7 cellular contexts compared by ENCODE assay signal in genomic region chr2:96867756-96868554, GRCh38. TPM values are rescaled to one million over a fixed set of nuclear protein-coding genes. Genes with fewer than 3 reads are reported as not detected.
DNase-seq lines count a peak whose midpoint lies in the region; ATAC-seq, FAIRE-seq and TF ChIP-seq lines count a peak whose summit lies in the region.

No MANE protein-coding gene starts in this region.

- H3K9me3 ChIP-seq in K562 (replicated peaks; ENCODE audit: control insufficient read depth, insufficient read depth, low read depth, low read length) (no peaks in the 10 kb centered on the region), right lobe of liver (no peaks in the 10 kb centered on the region), thoracic aorta (no peaks in the 10 kb centered on the region)

- DNase-seq in Jurkat, Clone E6-1 (ENCODE audit: low read depth, low spot score), result no peak
- DNase-seq in K562 (ENCODE audit: extremely low read depth in 1 of 4, low spot score in 3 of 4), result no peak
- DNase-seq in right lobe of liver, result no peak
- DNase-seq in thoracic aorta (ENCODE audit: low spot score), result no peak
- DNase-seq in omental fat pad (ENCODE audit: low spot score), result no peak
- no peak for DNase-seq in germinal center (ENCODE audit: low spot score)

- peaks cover 8% of the 10 kb centered on the region for H3K9me1 ChIP-seq in K562 (ENCODE audit: control insufficient read depth, insufficient read depth, low read length)

- no peak overlapping the region for H2AFZ ChIP-seq in K562 (ENCODE audit: low read depth, low read length)

- POLR2A ChIA-PET in K562 (lab: Yijun Ruan, JAX), result interaction anchor here (0.5 to 2.7 kb wide), 9 partner anchors 10 to 93 kb away, joined by 3 to 20 read pairs (median 4); partner anchors contain the start of gene ANKRD39

- peak overlapping the region; percentile 64 for H3K4me3 ChIP-seq in Jurkat, Clone E6-1 (ENCODE audit: low read length)
- H3K4me3 ChIP-seq in K562 (peak overlapping the region; percentile 97), right lobe of liver (peak overlapping the region; percentile 80 to 98 (median 97)), thoracic aorta (peak overlapping the region; percentile 97)

- peak; percentile 24 for ATAC-seq in GM18907 (IDR thresholded peaks at IDR 0.05; ENCODE audit: unreplicated experiment)
- ATAC-seq in K562, result no peak
- ATAC-seq in right lobe of liver, result no peak
- ATAC-seq in thoracic aorta (ENCODE audit: insufficient number of reproducible peaks, low FRiP score, low read depth), result no peak
- ATAC-seq in omental fat pad (ENCODE audit: low FRiP score), result no peak

- no peak for FAIRE-seq in K562 (lab: Jason Lieb, UNC)

- peaks cover 89% of the 10 kb centered on the region for H3K79me2 ChIP-seq in K562 (ENCODE audit: control insufficient read depth, insufficient read depth, low read length)

- BruUV-seq in K562 (replicated peaks; lab: Mats Ljungman, UMichigan), result no TSS peak

- in situ Hi-C loops in K562 (cut with MboI), result loop anchor here (25.0 kb wide), 1 partner anchor 244 kb away; the partner anchor contains the start of gene ANKRD36

- H3K36me3 ChIP-seq in K562 (ENCODE audit: control insufficient read depth, insufficient read depth, low read length) (peaks cover 57% of the 10 kb centered on the region), right lobe of liver (peaks cover 0 to 32% (median 18%) of the 10 kb centered on the region in 4 donors), thoracic aorta (peaks cover 43% of the 10 kb centered on the region)

- TF ChIP-seq EP300 in K562 (IDR thresholded peaks at IDR 0.05; ENCODE audit: low read length), result no peak

- 5% methylated on average over 26 of the region's 27 CpGs for WGBS in K562 (ENCODE audit: insufficient coverage, low coverage, missing lambda C conversion rate)
- WGBS in right lobe of liver (ENCODE audit: insufficient coverage, low coverage, low lambda C conversion rate, missing lambda C conversion rate), result 18% methylated on average over 6 of the region's 27 CpGs

- H3K9ac ChIP-seq in K562 (ENCODE audit: insufficient read depth in 1 of 2, low read depth in 2 of 2, low read length in 2 of 2), result peak overlapping the region; percentile 90 to 100

- H3K27ac ChIP-seq in K562 (ENCODE audit: extremely low read depth, low read depth, low read length) (peak overlapping the region; percentile 95), right lobe of liver (peak overlapping the region; percentile 92 to 96 (median 94)), thoracic aorta (peak overlapping the region; percentile 97 to 99)

- H3K27me3 ChIP-seq in K562 (ENCODE audit: control insufficient read depth in 2 of 2, insufficient read depth in 2 of 2, low read length in 2 of 2), result no peaks in the 10 kb centered on the region
- H3K27me3 ChIP-seq in right lobe of liver, result no peaks in the 10 kb centered on the region
- no peaks in the 10 kb centered on the region for H3K27me3 ChIP-seq in thoracic aorta (replicated peaks; ENCODE audit: insufficient read depth)

- peak overlapping the region; percentile 93 for H3K4me2 ChIP-seq in K562 (ENCODE audit: insufficient read depth, low read length)

- H3K4me1 ChIP-seq in K562 (replicated peaks in 1 of 2; ENCODE audit: control insufficient read depth in 2 of 2, insufficient read depth in 2 of 2, low read length in 2 of 2), result peaks cover 20 to 84% of the 10 kb centered on the region in 2 experiments
- H3K4me1 ChIP-seq in right lobe of liver, result peaks cover 0 to 45% (median 9%) of the 10 kb centered on the region in 4 donors
- H3K4me1 ChIP-seq in thoracic aorta (ENCODE audit: control insufficient read depth in 1 of 2, low read depth in 2 of 2), result peaks cover 22 to 42% of the 10 kb centered on the region in 2 donors

- CTCF ChIA-PET in K562 (lab: Yijun Ruan, JAX; ENCODE audit: low intra/inter-chr PET ratio), result interaction anchor here (0.7 to 1.0 kb wide), 2 partner anchors 82 to 84 kb away, joined by 3 read pairs; no protein-coding TSS in a partner anchor

- intact Hi-C loops in K562 (cut with micrococcal nuclease), result no loop called here
- intact Hi-C loops in right lobe of liver (cut with DNase I), result loop anchor here in 1 of 2 donors (10.0 kb wide), 1 partner anchor 53 kb away; the partner anchor contains the start of gene CNNM3

- TF ChIP-seq POLR2A in K562 (conservative IDR thresholded peaks at IDR 0.05), result peak; percentile 44; the same call in 1 of the 2 replicates
- TF ChIP-seq POLR2A in right lobe of liver (IDR thresholded peaks at IDR 0.05), result no peak

- TF ChIP-seq CTCF in K562 (IDR thresholded peaks at IDR 0.05 in 2 of 3, conservative IDR thresholded peaks at IDR 0.05 in 1 of 3; ENCODE audit: insufficient read depth in 2 of 3, low read depth in 1 of 3, low read length in 3 of 3) (no peak), right lobe of liver (IDR thresholded peaks at IDR 0.05) (no peak), thoracic aorta (IDR thresholded peaks at IDR 0.05) (no peak), omental fat pad (IDR thresholded peaks at IDR 0.05) (no peak)

- TF ChIP-seq RAD21 in K562 (CRISPR knock-in tag; conservative IDR thresholded peaks at IDR 0.05 in 1 of 2, IDR thresholded peaks at IDR 0.05 in 1 of 2), result no peak

- peaks cover 16% of the 10 kb centered on the region; the same call in 1 of the 2 replicates for H4K20me1 ChIP-seq in K562 (replicated peaks; ENCODE audit: control insufficient read depth, insufficient read depth, low read length)

RNA-seq across cellular contexts. Expression of gene SEMA4C, which starts 1.9 kb away (rescaled TPM):
- 12.0 TPM for polyA plus RNA-seq in Jurkat, Clone E6-1 (2012; ENCODE audit: insufficient read depth, insufficient read length)
- 229 and 466 TPM in 2 replicates for total RNA-seq in K562 (2011; cell fraction: chromatin; rRNA removed; ENCODE audit: low replicate concordance)
- 309 and 326 TPM in 2 replicates for total RNA-seq in K562 (2011; cell fraction: nucleolus; rRNA removed)
- 244 and 282 TPM in 2 replicates for total RNA-seq in K562 (2011; cell fraction: nucleoplasm; rRNA removed)
- 28.8 and 35.6 TPM in 2 replicates for total RNA-seq in K562 (2014; rRNA removed)
- 7.3 and 9.5 TPM in 2 replicates for total RNA-seq in K562 (2014; rRNA removed; fragmentation: Illumina TruSeq; extraction: Trizol)
- total RNA-seq in K562 (2015; rRNA removed; fragmentation: Illumina TruSeq; extraction: Trizol), result 23.9 and 24.6 TPM in 2 replicates
- total RNA-seq in K562 (2021), result 45.2 and 54.4 TPM in 2 replicates
- 59.7 and 110 TPM in 2 replicates for polyA plus RNA-seq in K562 (2011; rRNA removed)
- polyA plus RNA-seq in K562 (2011; cell fraction: cytosol; rRNA removed), result 50.2 and 68.3 TPM in 2 replicates
- 313 and 392 TPM in 2 replicates for polyA plus RNA-seq in K562 (2011; cell fraction: nucleus; rRNA removed)
- polyA plus RNA-seq in K562 (2012), result 39.1 and 59.5 TPM in 2 replicates
- 21.8 and 29.4 TPM in 2 replicates for polyA plus RNA-seq in K562 (2014; fragmentation: Illumina TruSeq; extraction: Trizol)
- under 1 TPM; 0.32 to 0.89 TPM for polyA plus RNA-seq in K562 (2014; fragmentation: Nextera tagmentation; extraction: Ambion mirVana)
- polyA plus RNA-seq in K562 (2014; rRNA removed), result 35.5 and 36.2 TPM in 2 replicates
- polyA minus RNA-seq in K562 (2011; rRNA and poly(A)+ RNA removed), result 56.4 and 73.7 TPM in 2 replicates
- polyA minus RNA-seq in K562 (2011; cell fraction: cytosol; rRNA and poly(A)+ RNA removed), result 58.2 and 59.2 TPM in 2 replicates
- polyA minus RNA-seq in K562 (2011; cell fraction: nucleus; rRNA and poly(A)+ RNA removed), result 58.7 and 72.1 TPM in 2 replicates
- total RNA-seq in right lobe of liver, result 10 to 100 TPM; 11.9 to 18.9 (median 12.6) TPM
- total RNA-seq in thoracic aorta, result 10 to 100 TPM; 44.1 to 66.3 TPM
- total RNA-seq in omental fat pad, result 10 to 100 TPM; 19.7 to 40.4 (median 26.9) TPM

RNA-seq across cellular contexts. Expression of gene ANKRD39, which starts 10.1 kb away (rescaled TPM):
- 40.2 TPM for polyA plus RNA-seq in Jurkat, Clone E6-1 (2012; ENCODE audit: insufficient read depth, insufficient read length)
- total RNA-seq in K562 (2011; cell fraction: chromatin; rRNA removed; ENCODE audit: low replicate concordance), result 39.7 and 71.7 TPM in 2 replicates
- 42.2 and 44.1 TPM in 2 replicates for total RNA-seq in K562 (2011; cell fraction: nucleolus; rRNA removed)
- total RNA-seq in K562 (2011; cell fraction: nucleoplasm; rRNA removed), result 34.4 and 37.9 TPM in 2 replicates
- total RNA-seq in K562 (2014; rRNA removed) (33.1 and 50.4 TPM in 2 replicates), K562 (2014; rRNA removed; fragmentation: Illumina TruSeq; extraction: Trizol) (5.7 and 8.2 TPM in 2 replicates), K562 (2015; rRNA removed; fragmentation: Illumina TruSeq; extraction: Trizol) (21.2 and 21.9 TPM in 2 replicates), K562 (2021) (29.8 and 31.2 TPM in 2 replicates), right lobe of liver (10 to 100 TPM in 3 of 6 experiments, 1 to 10 TPM in 3; 6.0 to 16.3 (median 9.7) TPM), thoracic aorta (10 to 100 TPM in 1 of 2 donors, 1 to 10 TPM in 1; 8.4 to 18.0 TPM), omental fat pad (10 to 100 TPM in 2 of 4 donors, 1 to 10 TPM in 2; 6.6 to 15.3 (median 10.3) TPM)
- polyA plus RNA-seq in K562 (2011; rRNA removed) (23.8 and 33.3 TPM in 2 replicates), K562 (2014; fragmentation: Illumina TruSeq; extraction: Trizol) (15.0 and 22.7 TPM in 2 replicates), K562 (2014; fragmentation: Nextera tagmentation; extraction: Ambion mirVana) (10 to 100 TPM; 16.7 to 26.0 TPM), K562 (2014; rRNA removed) (28.1 and 48.3 TPM in 2 replicates)
- 27.1 and 60.5 TPM in 2 replicates for polyA plus RNA-seq in K562 (2011; cell fraction: cytosol; rRNA removed)
- polyA plus RNA-seq in K562 (2011; cell fraction: nucleus; rRNA removed), result 58.3 and 92.0 TPM in 2 replicates
- polyA plus RNA-seq in K562 (2012), result 28.4 and 31.7 TPM in 2 replicates
- polyA minus RNA-seq in K562 (2011; rRNA and poly(A)+ RNA removed), result 6.6 and 8.9 TPM in 2 replicates
- 7.1 and 9.9 TPM in 2 replicates for polyA minus RNA-seq in K562 (2011; cell fraction: cytosol; rRNA and poly(A)+ RNA removed)
- 15.1 and 21.2 TPM in 2 replicates for polyA minus RNA-seq in K562 (2011; cell fraction: nucleus; rRNA and poly(A)+ RNA removed)

RNA-seq across cellular contexts. Expression of gene ANKRD23, which starts 24.1 kb away (rescaled TPM):
- polyA plus RNA-seq in Jurkat, Clone E6-1 (2012; ENCODE audit: insufficient read depth, insufficient read length), result 4.7 TPM
- 20.7 and 42.5 TPM in 2 replicates for total RNA-seq in K562 (2011; cell fraction: chromatin; rRNA removed; ENCODE audit: low replicate concordance)
- 27.0 and 27.3 TPM in 2 replicates for total RNA-seq in K562 (2011; cell fraction: nucleolus; rRNA removed)
- total RNA-seq in K562 (2011; cell fraction: nucleoplasm; rRNA removed), result 19.0 and 21.1 TPM in 2 replicates
- 2.7 and 3.1 TPM in 2 replicates for total RNA-seq in K562 (2014; rRNA removed)
- total RNA-seq in K562 (2014; rRNA removed; fragmentation: Illumina TruSeq; extraction: Trizol), result 1.8 and 2.0 TPM in 2 replicates
- 2.9 and 4.5 TPM in 2 replicates for total RNA-seq in K562 (2015; rRNA removed; fragmentation: Illumina TruSeq; extraction: Trizol)
- 2.8 and 4.1 TPM in 2 replicates for total RNA-seq in K562 (2021)
- 4.8 and 7.5 TPM in 2 replicates for polyA plus RNA-seq in K562 (2011; rRNA removed)
- 2.9 and 5.5 TPM in 2 replicates for polyA plus RNA-seq in K562 (2011; cell fraction: cytosol; rRNA removed)
- polyA plus RNA-seq in K562 (2011; cell fraction: nucleus; rRNA removed), result 40.8 and 73.8 TPM in 2 replicates
- polyA plus RNA-seq in K562 (2012), result 3.4 and 10.6 TPM in 2 replicates
- 2.7 and 3.1 TPM in 2 replicates for polyA plus RNA-seq in K562 (2014; fragmentation: Illumina TruSeq; extraction: Trizol)
- under 1 TPM; 0.32 to 0.34 TPM for polyA plus RNA-seq in K562 (2014; fragmentation: Nextera tagmentation; extraction: Ambion mirVana)
- polyA plus RNA-seq in K562 (2014; rRNA removed), result 4.5 and 5.8 TPM in 2 replicates
- polyA minus RNA-seq in K562 (2011; rRNA and poly(A)+ RNA removed), result 1.2 and 2.2 TPM in 2 replicates
- polyA minus RNA-seq in K562 (2011; cell fraction: cytosol; rRNA and poly(A)+ RNA removed), result 0.95 and 2.6 TPM in 2 replicates
- 6.3 and 6.9 TPM in 2 replicates for polyA minus RNA-seq in K562 (2011; cell fraction: nucleus; rRNA and poly(A)+ RNA removed)
- 1 to 10 TPM in 5 of 6 experiments, under 1 TPM in 1; 0.98 to 4.0 (median 2.7) TPM for total RNA-seq in right lobe of liver
- total RNA-seq in thoracic aorta, result 1 to 10 TPM; 6.0 to 8.4 TPM
- total RNA-seq in omental fat pad, result 1 to 10 TPM; 1.4 to 4.4 (median 1.8) TPM

RNA-seq across cellular contexts. Expression of gene CNNM3, which starts 51.9 kb away (rescaled TPM):
- 24.5 TPM for polyA plus RNA-seq in Jurkat, Clone E6-1 (2012; ENCODE audit: insufficient read depth, insufficient read length)
- 36.0 and 91.8 TPM in 2 replicates for total RNA-seq in K562 (2011; cell fraction: chromatin; rRNA removed; ENCODE audit: low replicate concordance)
- total RNA-seq in K562 (2011; cell fraction: nucleolus; rRNA removed), result 60.5 and 68.7 TPM in 2 replicates
- 54.1 and 60.8 TPM in 2 replicates for total RNA-seq in K562 (2011; cell fraction: nucleoplasm; rRNA removed)
- total RNA-seq in K562 (2014; rRNA removed) (6.0 and 7.7 TPM in 2 replicates), K562 (2014; rRNA removed; fragmentation: Illumina TruSeq; extraction: Trizol) (4.5 and 6.5 TPM in 2 replicates), K562 (2015; rRNA removed; fragmentation: Illumina TruSeq; extraction: Trizol) (5.6 and 7.6 TPM in 2 replicates), K562 (2021) (16.9 TPM in 2 replicates), right lobe of liver (10 to 100 TPM; 11.5 to 37.6 (median 21.6) TPM), thoracic aorta (10 to 100 TPM; 11.5 to 14.3 TPM), omental fat pad (10 to 100 TPM in 2 of 4 donors, 1 to 10 TPM in 2; 5.9 to 11.0 (median 9.5) TPM)
- polyA plus RNA-seq in K562 (2011; rRNA removed) (5.7 and 10.6 TPM in 2 replicates), K562 (2014; fragmentation: Illumina TruSeq; extraction: Trizol) (11.7 and 11.8 TPM in 2 replicates), K562 (2014; fragmentation: Nextera tagmentation; extraction: Ambion mirVana) (1 to 10 TPM; 1.4 to 1.6 TPM), K562 (2014; rRNA removed) (7.1 and 9.9 TPM in 2 replicates)
- polyA plus RNA-seq in K562 (2011; cell fraction: cytosol; rRNA removed), result 10.7 and 16.0 TPM in 2 replicates
- polyA plus RNA-seq in K562 (2011; cell fraction: nucleus; rRNA removed), result 25.5 and 35.7 TPM in 2 replicates
- 11.7 and 15.0 TPM in 2 replicates for polyA plus RNA-seq in K562 (2012)
- 12.8 and 16.0 TPM in 2 replicates for polyA minus RNA-seq in K562 (2011; rRNA and poly(A)+ RNA removed)
- 15.2 and 25.2 TPM in 2 replicates for polyA minus RNA-seq in K562 (2011; cell fraction: cytosol; rRNA and poly(A)+ RNA removed)
- polyA minus RNA-seq in K562 (2011; cell fraction: nucleus; rRNA and poly(A)+ RNA removed), result 15.1 and 17.1 TPM in 2 replicates
